In the genomic region with DNA sequence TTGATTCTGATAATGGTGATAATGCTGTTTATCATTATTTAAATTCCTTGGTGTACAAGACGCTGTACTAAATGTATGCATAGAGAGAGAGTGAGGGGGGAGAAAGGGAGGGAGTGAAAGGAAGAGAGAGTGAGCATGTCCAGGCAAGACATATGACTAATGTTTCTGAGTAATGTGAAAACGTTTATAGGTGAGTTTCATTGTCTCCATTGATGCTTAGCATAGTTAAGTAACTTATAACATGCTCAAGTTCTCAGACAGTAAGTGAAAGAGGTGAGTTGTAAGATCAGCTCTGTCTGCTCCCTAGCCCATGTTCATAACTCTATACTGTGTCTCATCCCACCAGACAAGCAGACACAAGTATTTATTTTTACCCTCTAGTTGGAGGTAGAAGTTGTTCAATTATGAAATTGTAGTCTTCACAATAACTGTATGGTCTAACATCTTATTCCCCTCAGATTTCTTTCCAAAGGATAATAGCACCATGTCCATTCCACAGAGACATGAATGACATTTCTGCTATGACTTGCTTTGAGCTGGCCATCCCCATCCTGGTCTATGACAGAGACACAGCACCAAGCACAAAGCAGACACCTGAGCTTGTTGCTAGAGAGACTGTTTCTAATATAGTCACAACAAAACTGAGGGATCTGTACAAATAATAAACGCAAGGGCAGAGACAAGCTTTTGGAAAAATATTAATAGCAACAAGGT, we compare ENCODE assay signal across 15 cellular contexts.
DNase-seq lines count a peak whose midpoint lies in the region; ATAC-seq and TF ChIP-seq lines count a peak whose summit lies in the region.
"Had no signal": no experiment of that assay in that cellular context is flagged by ENCODE, and none has a peak within 500 bp of the region (broad histone marks: within the 10 kb centered on the region; RNA-seq: fewer than 3 reads in every experiment).

No MANE protein-coding gene starts in this region.

- CTCF ChIA-PET in T-cell (lab: Charles Lee): no interaction called here

- H3K36me3 Mint-ChIP-seq in T-cell: no peaks in the 10 kb centered on the region

- ATAC-seq in GM18861 (IDR thresholded peaks at IDR 0.05; ENCODE audit: unreplicated experiment) (peak; percentile 88), GM21576 (IDR thresholded peaks at IDR 0.05; ENCODE audit: unreplicated experiment) (peak; percentile 53), HG03432 (IDR thresholded peaks at IDR 0.05; ENCODE audit: unreplicated experiment) (peak; percentile 89), foreskin keratinocyte (peak; percentile 97), T-cell (replicated peaks in 1 of 4) (no peak), HG03045 (IDR thresholded peaks at IDR 0.05; ENCODE audit: unreplicated experiment) (no peak)
- ATAC-seq: activated CD4-positive, CD25-positive, alpha-beta regulatory T cell treated with anti-CD3 and anti-CD28 coated beads, Interleukin-2, amount 50 U/mL, for 24 hours had no signal

- no peaks in the 10 kb centered on the region for H3K9me3 Mint-ChIP-seq in T-cell
- H3K9me3 Mint-ChIP-seq: activated T-cell treated with anti-CD3 and anti-CD28 coated beads, Interleukin-2, amount 50 U/mL, for 24 hours; H9 had no signal

- H3K4me1 Mint-ChIP-seq in T-cell: no peaks in the 10 kb centered on the region
- H3K4me1 Mint-ChIP-seq: H9 had no signal

- peaks cover 20% of the 10 kb centered on the region for H3K4me1 ChIP-seq in foreskin keratinocyte
- H3K4me1 ChIP-seq: testis had no signal

- peaks cover 8 to 15% of the 10 kb centered on the region in 2 donors for H3K27me3 Mint-ChIP-seq in T-cell

- no peak overlapping the region for H3K27ac Mint-ChIP-seq in T-cell
- H3K27ac Mint-ChIP-seq: activated T-cell treated with anti-CD3 and anti-CD28 coated beads, Interleukin-2, amount 50 U/mL, for 24 hours; H9 had no signal

- TF ChIP-seq CTCF in foreskin keratinocyte (conservative IDR thresholded peaks at IDR 0.05): peak; percentile 2

- DNase-seq in foreskin keratinocyte (peak; percentile 94 to 97), T-cell (no peak), anterior cingulate cortex (lab: John Stamatoyannopoulos, UW) (no peak), occipital lobe (lab: John Stamatoyannopoulos, UW) (no peak)
- DNase-seq: activated T-cell treated with anti-CD3 and anti-CD28 coated beads, Interleukin-2, amount 50 U/mL, for 24 hours; aorta; EL; H9; testis had no signal

- no peak overlapping the region for H3K4me3 Mint-ChIP-seq in T-cell
- H3K4me3 Mint-ChIP-seq: activated T-cell treated with anti-CD3 and anti-CD28 coated beads, Interleukin-2, amount 50 U/mL, for 24 hours; H9 had no signal

- POLR2A ChIA-PET in T-cell (lab: Charles Lee): no interaction called here

- peak overlapping the region; percentile 86 for H3K27ac ChIP-seq in foreskin keratinocyte
- H3K27ac ChIP-seq: C4-2B, testis had no signal

- H3K27me3 ChIP-seq in foreskin keratinocyte: no peaks in the 10 kb centered on the region
- H3K27me3 ChIP-seq: testis had no signal

Comparison
In these comparisons a context has a peak if more than half of its experiments do, and no peak if none do; other contexts are left out.
1. ATAC-seq: peak in GM18861 (single experiment), GM21576 (single experiment), HG03432 (single experiment) and foreskin keratinocyte (single experiment); none in T-cell (0 of 4) and HG03045 (single experiment).
2. DNase-seq: peak in foreskin keratinocyte (2 of 2); none in T-cell (0 of 34), anterior cingulate cortex (0 of 58) and occipital lobe (single experiment).